Comparison of ENCODE assay signal across 12 cellular contexts in the genomic region with DNA sequence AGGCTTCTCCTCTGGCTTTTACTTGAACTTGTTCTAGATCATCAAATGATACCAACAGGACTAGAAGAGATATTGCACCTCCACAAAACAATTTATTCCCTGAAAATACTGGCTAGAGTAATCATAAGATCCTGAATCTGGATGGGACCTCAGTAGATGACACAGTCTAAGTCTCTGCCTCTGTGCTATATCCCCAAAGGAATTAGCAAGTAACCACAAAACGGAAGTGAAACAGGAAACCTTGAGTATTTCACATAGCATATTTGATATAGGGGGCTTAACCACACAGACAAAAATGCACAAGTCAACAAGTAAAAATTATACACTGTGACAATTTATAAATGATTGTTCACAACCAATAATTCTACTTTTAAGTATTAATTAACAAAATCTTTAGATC.
DNase-seq lines count a peak whose midpoint lies in the region; ATAC-seq, FAIRE-seq and TF ChIP-seq lines count a peak whose summit lies in the region.
"Had no signal": no experiment of that assay in that cellular context is flagged by ENCODE, and none has a peak within 500 bp of the region (broad histone marks: within the 10 kb centered on the region; RNA-seq: fewer than 3 reads in every experiment).

No MANE protein-coding gene starts in this region.

- H3K27me3 ChIP-seq in vagina: no peaks in the 10 kb centered on the region
- no peaks in the 10 kb centered on the region for H3K27me3 ChIP-seq in uterus
- H3K27me3 ChIP-seq in sigmoid colon: no peaks in the 10 kb centered on the region

- no peaks in the 10 kb centered on the region for H3K9me3 ChIP-seq in vagina
- H3K9me3 ChIP-seq in uterus: peaks cover 0 to 3% of the 10 kb centered on the region in 2 donors
- H3K9me3 ChIP-seq in sigmoid colon: no peaks in the 10 kb centered on the region

- H3K9me3 Mint-ChIP-seq in progenitor cell of endocrine pancreas (ENCODE audit: low read depth): peaks cover 25% of the 10 kb centered on the region

- no peaks in the 10 kb centered on the region for H3K27me3 Mint-ChIP-seq in progenitor cell of endocrine pancreas

- 46 to 62% methylated on average over 1 of the region's 1 CpG for WGBS in sigmoid colon, 2 donors

- ATAC-seq in HG03175 (IDR thresholded peaks at IDR 0.05; ENCODE audit: unreplicated experiment): peak; percentile 90
- ATAC-seq: WTC11 had no signal

- no peak overlapping the region for H3K27ac ChIP-seq in vagina
- H3K27ac ChIP-seq in uterus: no peak overlapping the region
- no peak overlapping the region for H3K27ac ChIP-seq in sigmoid colon

- TF ChIP-seq EP300 in sigmoid colon (IDR thresholded peaks at IDR 0.05): no peak

- intact Hi-C loops in vagina (cut with DNase I): no loop called here
- intact Hi-C loops in uterus (cut with DNase I; ENCODE audit: low total_unique reads): no loop called here
- intact Hi-C loops in sigmoid colon (cut with DNase I): no loop called here

- no peak for TF ChIP-seq CTCF in progenitor cell of endocrine pancreas (IDR thresholded peaks at IDR 0.05; ENCODE audit: unreplicated experiment)
- TF ChIP-seq CTCF in vagina (IDR thresholded peaks at IDR 0.05): no peak
- no peak for TF ChIP-seq CTCF in uterus (IDR thresholded peaks at IDR 0.05)
- TF ChIP-seq CTCF in sigmoid colon (IDR thresholded peaks at IDR 0.05): no peak

- no peak overlapping the region for H3K4me3 ChIP-seq in vagina
- H3K4me3 ChIP-seq in uterus: no peak overlapping the region
- H3K4me3 ChIP-seq in sigmoid colon: no peak overlapping the region

- FAIRE-seq in GM19239 (lab: Jason Lieb, UNC): no peak

- peaks cover 9% of the 10 kb centered on the region for H3K36me3 Mint-ChIP-seq in progenitor cell of endocrine pancreas (ENCODE audit: insufficient read depth)

- H3K27ac Mint-ChIP-seq in progenitor cell of endocrine pancreas: peak overlapping the region; percentile 19
- H3K27ac Mint-ChIP-seq: dendritic cell treated with granulocyte-macrophage colony-stimulating factor and Interleukin-4, amounts not matched to agents 40 ng/mL and 50 ng/mL, for 4 days; WTC11 had no signal

- DNase-seq in GM19239 (ENCODE audit: insufficient read length, low spot score) (peak; percentile 7), SIG-M5 treated with dmso at 0.1 percent for 504 hours (lab: John Stamatoyannopoulos, UW; ENCODE audit: unreplicated experiment) (peak; percentile 84), progenitor cell of endocrine pancreas (ENCODE audit: low spot score, unreplicated experiment) (no peak), LoVo (ENCODE audit: low spot score) (no peak), vagina (ENCODE audit: extremely low spot score in 2 of 2) (no peak), uterus (no peak), sigmoid colon (no peak)
- DNase-seq: NCI-H187; stimulated activated CD4-positive, alpha-beta T cell treated with anti-CD3 and anti-CD28 coated beads, Interleukin-2, amount 100 ng/mL, for 24 hours had no signal

- H3K4me3 Mint-ChIP-seq in progenitor cell of endocrine pancreas (ENCODE audit: low read depth): no peak overlapping the region
- H3K4me3 Mint-ChIP-seq: dendritic cell treated with granulocyte-macrophage colony-stimulating factor and Interleukin-4, amounts not matched to agents 40 ng/mL and 50 ng/mL, for 4 days; WTC11 had no signal

- no peaks in the 10 kb centered on the region for H3K36me3 ChIP-seq in vagina
- H3K36me3 ChIP-seq in uterus: no peaks in the 10 kb centered on the region
- no peaks in the 10 kb centered on the region for H3K36me3 ChIP-seq in sigmoid colon

- H3K4me1 ChIP-seq in vagina (peaks cover 6% of the 10 kb centered on the region), uterus (peaks cover 0 to 4% of the 10 kb centered on the region in 2 donors), sigmoid colon (peaks cover 0 to 14% (median 13%) of the 10 kb centered on the region in 4 donors)

- TF ChIP-seq POLR2A in vagina (IDR thresholded peaks at IDR 0.05): no peak
- no peak for TF ChIP-seq POLR2A in uterus (IDR thresholded peaks at IDR 0.05)
- TF ChIP-seq POLR2A in sigmoid colon (IDR thresholded peaks at IDR 0.05): no peak

- peaks cover 17% of the 10 kb centered on the region for H3K4me1 Mint-ChIP-seq in progenitor cell of endocrine pancreas (ENCODE audit: low read depth)
- H3K4me1 Mint-ChIP-seq: WTC11 had no signal

Comparison
In these comparisons a context has a peak if more than half of its experiments do, and no peak if none do; other contexts are left out.
1. DNase-seq: peak in GM19239 (single experiment) and SIG-M5 treated with dmso at 0.1 percent for 504 hours (single experiment); none in progenitor cell of endocrine pancreas (single experiment), LoVo (single experiment), vagina (0 of 2), uterus (0 of 2) and sigmoid colon (single experiment).